ENCODE assay signal across 10 cellular contexts in genomic region chrX:155069414-155069813, GRCh38. TPM values are rescaled to one million over a fixed set of nuclear protein-coding genes. Genes with fewer than 3 reads are reported as not detected.
DNase-seq lines count a peak whose midpoint lies in the region; ATAC-seq and TF ChIP-seq lines count a peak whose summit lies in the region.
"Had no signal": no experiment of that assay in that cellular context is flagged by ENCODE, and none has a peak within 500 bp of the region (broad histone marks: within the 10 kb centered on the region; RNA-seq: fewer than 3 reads in every experiment).

No MANE protein-coding gene starts in this region.

- H3K9ac ChIP-seq in iPS-15b (ENCODE audit: low read depth, low read length) = no peak overlapping the region

- no peaks in the 10 kb centered on the region for H3K27me3 Mint-ChIP-seq in activated CD8-positive, alpha-beta T cell treated with anti-CD3 and anti-CD28 coated beads, Interleukin-2, amount 10 ng/mL, durations not matched to agents 7 days and 5 days (ENCODE audit: low read depth)

- intact Hi-C loops in left ventricle myocardium superior (cut with micrococcal nuclease) (no loop called here), tibial artery (cut with DNase I; ENCODE audit: low total_unique reads) (no loop called here), left colon (cut with DNase I, micrococcal nuclease) (no loop called here)

- H3K27ac Mint-ChIP-seq in activated CD8-positive, alpha-beta T cell treated with anti-CD3 and anti-CD28 coated beads, Interleukin-2, amount 10 ng/mL, durations not matched to agents 7 days and 5 days = no peak overlapping the region

- no peaks in the 10 kb centered on the region for H3K27me3 ChIP-seq in cardiac muscle cell
- no peaks in the 10 kb centered on the region for H3K27me3 ChIP-seq in iPS-15b (ENCODE audit: control insufficient read depth, insufficient read depth, low read length)
- H3K27me3 ChIP-seq in tibial artery = no peaks in the 10 kb centered on the region

- H3K27ac ChIP-seq in cardiac muscle cell (no peak overlapping the region), tibial artery (no peak overlapping the region)

- H3K9me3 Mint-ChIP-seq in activated CD8-positive, alpha-beta T cell treated with anti-CD3 and anti-CD28 coated beads, Interleukin-2, amount 10 ng/mL, durations not matched to agents 7 days and 5 days (ENCODE audit: insufficient read depth) = no peaks in the 10 kb centered on the region

- POLR2A ChIA-PET in activated CD8-positive, alpha-beta T cell treated with anti-CD3 and anti-CD28 coated beads, Interleukin-2, amount 10 ng/mL, durations not matched to agents 7 days and 5 days (lab: Charles Lee) = interaction anchor here (0.8 kb wide), 1 partner anchor 43 kb away, joined by 3 read pairs; the partner anchor contains the start of gene FUNDC2

- peaks cover 24% of the 10 kb centered on the region for H3K36me3 Mint-ChIP-seq in activated CD8-positive, alpha-beta T cell treated with anti-CD3 and anti-CD28 coated beads, Interleukin-2, amount 10 ng/mL, durations not matched to agents 7 days and 5 days (ENCODE audit: low read depth)

- H3K4me1 Mint-ChIP-seq in activated CD8-positive, alpha-beta T cell treated with anti-CD3 and anti-CD28 coated beads, Interleukin-2, amount 10 ng/mL, durations not matched to agents 7 days and 5 days (ENCODE audit: low read depth) = peaks cover 37% of the 10 kb centered on the region

- peak overlapping the region; percentile 37 for H3K4me3 ChIP-seq in cardiac muscle cell
- H3K4me3 ChIP-seq in iPS-15b (ENCODE audit: low read depth, low read length) = peak overlapping the region; percentile 61
- peak overlapping the region; percentile 61 to 65 for H3K4me3 ChIP-seq in tibial artery

- CTCF ChIA-PET in activated CD8-positive, alpha-beta T cell treated with anti-CD3 and anti-CD28 coated beads, Interleukin-2, amount 10 ng/mL, durations not matched to agents 7 days and 5 days (lab: Charles Lee) = interaction anchor here (2.8 kb wide), 1 partner anchor 12 kb away, joined by 16 read pairs; no protein-coding TSS in a partner anchor

- ATAC-seq in left ventricle myocardium superior (no peak), left colon (no peak)
- no peak for ATAC-seq in activated CD8-positive, alpha-beta T cell treated with anti-CD3 and anti-CD28 coated beads, Interleukin-2, amount 10 ng/mL, durations not matched to agents 7 days and 5 days

- H3K9me3 ChIP-seq in cardiac muscle cell (ENCODE audit: low read depth) (no peaks in the 10 kb centered on the region), iPS-15b (ENCODE audit: control insufficient read depth, insufficient read depth, low read length) (no peaks in the 10 kb centered on the region), tibial artery (no peaks in the 10 kb centered on the region)

- H3K36me3 ChIP-seq in cardiac muscle cell (no peaks in the 10 kb centered on the region), iPS-15b (ENCODE audit: control insufficient read depth, insufficient read depth, low read length) (no peaks in the 10 kb centered on the region), tibial artery (no peaks in the 10 kb centered on the region)

- no peak for TF ChIP-seq CTCF in cardiac muscle cell (IDR thresholded peaks at IDR 0.05; ENCODE audit: low read depth, low read length)
- TF ChIP-seq CTCF in tibial artery (IDR thresholded peaks at IDR 0.05) = no peak

- H3K4me3 Mint-ChIP-seq in activated CD8-positive, alpha-beta T cell treated with anti-CD3 and anti-CD28 coated beads, Interleukin-2, amount 10 ng/mL, durations not matched to agents 7 days and 5 days = peak overlapping the region; percentile 82

- no peak for DNase-seq in cardiac muscle cell (ENCODE audit: low read depth in 1 of 2, low spot score in 1 of 2)
- DNase-seq in left ventricle myocardium superior = no peak
- DNase-seq in activated CD8-positive, alpha-beta T cell treated with anti-CD3 and anti-CD28 coated beads, Interleukin-2, amount 10 ng/mL, durations not matched to agents 7 days and 5 days = no peak
- no peak for DNase-seq in tibial artery
- DNase-seq in left colon = no peak
- no peak for DNase-seq in GM03348 (ENCODE audit: low spot score)
- DNase-seq in NCI-H2107 treated with DMSO at 0.1 percent for 48 hours (lab: John Stamatoyannopoulos, UW; ENCODE audit: unreplicated experiment) = no peak
- DNase-seq: activated CD4-positive, alpha-beta T cell treated with anti-CD3 and anti-CD28 coated beads, Interleukin-2, amount 50 U/mL, for 1 hour; NCI-H345 had no signal

- H3K4me1 ChIP-seq in cardiac muscle cell (ENCODE audit: low read depth) (no peaks in the 10 kb centered on the region), iPS-15b (ENCODE audit: control insufficient read depth, insufficient read depth, low read length) (no peaks in the 10 kb centered on the region), tibial artery (peaks cover 0 to 23% (median 0%) of the 10 kb centered on the region in 4 donors)

RNA-seq across cellular contexts. Expression of gene CMC4, which starts 1.5 kb away (rescaled TPM):
- total RNA-seq in cardiac muscle cell (23.3 and 48.7 TPM in 2 replicates), left ventricle myocardium superior (28.8 TPM), left colon (1 to 10 TPM; 3.5 to 4.0 TPM)
- 25.6 and 32.0 TPM in 2 replicates for polyA plus RNA-seq in cardiac muscle cell
- total RNA-seq in activated CD8-positive, alpha-beta T cell treated with anti-CD3 and anti-CD28 coated beads, Interleukin-2, amount 10 ng/mL, durations not matched to agents 7 days and 5 days = 1 to 10 TPM; 4.1 to 5.6 TPM

RNA-seq across cellular contexts. Expression of gene MTCP1, which starts 1.5 kb away (rescaled TPM):
- 1.7 and 2.3 TPM in 2 replicates for total RNA-seq in cardiac muscle cell
- 32.4 and 42.2 TPM in 2 replicates for polyA plus RNA-seq in cardiac muscle cell
- total RNA-seq in left ventricle myocardium superior = 51.6 TPM
- total RNA-seq in activated CD8-positive, alpha-beta T cell treated with anti-CD3 and anti-CD28 coated beads, Interleukin-2, amount 10 ng/mL, durations not matched to agents 7 days and 5 days = 10 to 100 TPM; 20.2 to 21.4 TPM
- total RNA-seq in left colon = 10 to 100 TPM; 11.9 to 13.9 TPM

RNA-seq across cellular contexts. Expression of gene BRCC3, which starts 1.9 kb away (rescaled TPM):
- total RNA-seq in cardiac muscle cell = 6.0 and 7.6 TPM in 2 replicates
- 24.7 and 28.0 TPM in 2 replicates for polyA plus RNA-seq in cardiac muscle cell
- total RNA-seq in left ventricle myocardium superior = 13.9 TPM
- 10 to 100 TPM; 32.8 to 33.5 TPM for total RNA-seq in activated CD8-positive, alpha-beta T cell treated with anti-CD3 and anti-CD28 coated beads, Interleukin-2, amount 10 ng/mL, durations not matched to agents 7 days and 5 days
- total RNA-seq in left colon = 10 to 100 TPM; 37.9 to 42.0 TPM

RNA-seq across cellular contexts. Expression of gene FUNDC2, which starts 42.8 kb away (rescaled TPM):
- total RNA-seq in cardiac muscle cell (51.0 and 62.6 TPM in 2 replicates), left ventricle myocardium superior (389 TPM), left colon (10 to 100 TPM; 41.1 to 53.9 TPM)
- 119 and 126 TPM in 2 replicates for polyA plus RNA-seq in cardiac muscle cell
- 10 to 100 TPM; 49.3 to 51.7 TPM for total RNA-seq in activated CD8-positive, alpha-beta T cell treated with anti-CD3 and anti-CD28 coated beads, Interleukin-2, amount 10 ng/mL, durations not matched to agents 7 days and 5 days

RNA-seq across cellular contexts. Expression of gene F8, which starts 46.9 kb away (rescaled TPM):
- total RNA-seq in cardiac muscle cell (7.5 and 10.0 TPM in 2 replicates), left ventricle myocardium superior (49.4 TPM), left colon (1 to 10 TPM; 2.1 to 4.5 TPM)
- polyA plus RNA-seq in cardiac muscle cell = 3.2 and 4.5 TPM in 2 replicates
- total RNA-seq in activated CD8-positive, alpha-beta T cell treated with anti-CD3 and anti-CD28 coated beads, Interleukin-2, amount 10 ng/mL, durations not matched to agents 7 days and 5 days = 1 to 10 TPM; 4.1 to 4.2 TPM
